2 cellular contexts compared by ENCODE assay signal in genomic region chr3:37923576-37923926, GRCh38.
TF ChIP-seq lines count a peak whose summit lies in the region.

No MANE protein-coding gene starts in this region.

TF ChIP-seq in IMR-90, 13 proteins besides CTCF, POLR2A, EP300 and RAD21:
- no peak for TF ChIP-seq RFX5 (IDR thresholded peaks at IDR 0.05; ENCODE audit: low read depth, low read length)
- no peak for TF ChIP-seq NFE2L2 (IDR thresholded peaks at IDR 0.05; ENCODE audit: low read depth, low read length)
- TF ChIP-seq ELK1 (IDR thresholded peaks at IDR 0.05; ENCODE audit: borderline replicate concordance, low read depth, low read length) = no peak
- no peak for TF ChIP-seq FOS (IDR thresholded peaks at IDR 0.05; ENCODE audit: low read depth, low read length)
- TF ChIP-seq MAFK (IDR thresholded peaks at IDR 0.05; ENCODE audit: low read depth, low read length) = no peak
- TF ChIP-seq SMC3 (IDR thresholded peaks at IDR 0.05; ENCODE audit: low read depth, low read length) = no peak
- no peak for TF ChIP-seq CEBPB (IDR thresholded peaks at IDR 0.05; ENCODE audit: low read depth, low read length)
- no peak for TF ChIP-seq RCOR1 (IDR thresholded peaks at IDR 0.05; ENCODE audit: insufficient replicate concordance, low read length)
- TF ChIP-seq BHLHE40 (IDR thresholded peaks at IDR 0.05; ENCODE audit: low read depth, low read length) = no peak
- no peak for TF ChIP-seq MXI1 (IDR thresholded peaks at IDR 0.05; ENCODE audit: borderline replicate concordance, low read depth, low read length)
- no peak for TF ChIP-seq USF2 (IDR thresholded peaks at IDR 0.05; ENCODE audit: low read depth, low read length)

TF ChIP-seq in K562, 482 proteins besides CTCF, POLR2A, EP300 and RAD21:
- TF ChIP-seq GTF3C2 (IDR thresholded peaks at IDR 0.05; ENCODE audit: borderline replicate concordance, extremely low read depth, insufficient read length) = no peak
- 0 out of 2 replicates have a peak, but pooled peaks have one; percentile 3 for TF ChIP-seq ZNF766 (CRISPR knock-in tag; conservative IDR thresholded peaks at IDR 0.05)
- TF ChIP-seq ZSCAN29 (IDR thresholded peaks at IDR 0.05) = no peak
- no peak for TF ChIP-seq KLF6 (CRISPR knock-in tag; IDR thresholded peaks at IDR 0.05; ENCODE audit: borderline replicate concordance)
- no peak for TF ChIP-seq BACH1 (tag; IDR thresholded peaks at IDR 0.05)
- TF ChIP-seq HDAC2 (IDR thresholded peaks at IDR 0.05) = no peak
- no peak for TF ChIP-seq PHB (CRISPR knock-in tag; IDR thresholded peaks at IDR 0.05)
- no peak for TF ChIP-seq SAP30 (IDR thresholded peaks at IDR 0.05; ENCODE audit: borderline replicate concordance, insufficient read depth, low read depth, low read length, poor library complexity, severe bottlenecking)
- TF ChIP-seq ZBTB1 (CRISPR knock-in tag; IDR thresholded peaks at IDR 0.05; ENCODE audit: borderline replicate concordance, low read depth) = no peak
- TF ChIP-seq ZNF449 (CRISPR knock-in tag; IDR thresholded peaks at IDR 0.05) = no peak
- TF ChIP-seq MNT (conservative IDR thresholded peaks at IDR 0.05) = 0 out of 4 replicates have a peak, but pooled peaks of 1 of the 2 experiments have one; percentile 3
- no peak for TF ChIP-seq NUFIP1 (IDR thresholded peaks at IDR 0.05; ENCODE audit: partially characterized antibody)
- TF ChIP-seq ZNF507 (tag; conservative IDR thresholded peaks at IDR 0.05) = no peak
